In genomic region chr9:16247188-16247875, GRCh38 we compare ENCODE assay signal across 16 cellular contexts.
DNase-seq lines count a peak whose midpoint lies in the region; ATAC-seq lines count a peak whose summit lies in the region.
"Had no signal": no experiment of that assay in that cellular context is flagged by ENCODE, and none has a peak within 500 bp of the region (broad histone marks: within the 10 kb centered on the region; RNA-seq: fewer than 3 reads in every experiment).

No MANE protein-coding gene starts in this region.

- H3K79me1 ChIP-seq in trophoblast cell (ENCODE audit: low read length): peaks cover 20% of the 10 kb centered on the region

- H4K8ac ChIP-seq in trophoblast cell (ENCODE audit: low read depth, low read length): no peak overlapping the region

- H3K36me3 ChIP-seq in trophoblast cell (ENCODE audit: control insufficient read depth in 1 of 2, insufficient read depth in 2 of 2, low read length in 2 of 2): no peaks in the 10 kb centered on the region

- peak; percentile 79 for ATAC-seq in esophagus mucosa
- ATAC-seq in left colon: no peak
- ATAC-seq in GM19452 (IDR thresholded peaks at IDR 0.05; ENCODE audit: unreplicated experiment): no peak
- ATAC-seq: activated T-cell treated with anti-CD3 and anti-CD28 coated beads, Interleukin-2, amount 50 U/mL, for 4 hours; stimulated activated naive B cell treated with anti-CD40 and anti-IgM and Interleukin-4, amounts not matched to agents 10 μg/mL and 1 μg/mL and 100 μg/mL, for 72 hours had no signal

- H3K9me3 ChIP-seq in trophoblast cell (ENCODE audit: insufficient read depth, low read depth, low read length): no peaks in the 10 kb centered on the region

- H3K14ac ChIP-seq in trophoblast cell (ENCODE audit: low read length): no peak overlapping the region

- H2BK5ac ChIP-seq in trophoblast cell (ENCODE audit: low read depth, low read length, poor library complexity): no peak overlapping the region

- no peak overlapping the region for H3K23ac ChIP-seq in trophoblast cell (ENCODE audit: low read length)

- no peaks in the 10 kb centered on the region for H3K27me3 ChIP-seq in trophoblast cell (ENCODE audit: insufficient read depth, low read length)

- WGBS in trophoblast cell (ENCODE audit: extremely low coverage, insufficient coverage, insufficient read length): no CpG with 5 or more reads among the region's 5 CpGs

- no peak overlapping the region for H3K4me3 ChIP-seq in trophoblast cell (ENCODE audit: low read depth, low read length)

- no peak overlapping the region for H2AFZ ChIP-seq in trophoblast cell (ENCODE audit: insufficient read depth, low read length, poor library complexity)

- no peak overlapping the region for H3K4ac ChIP-seq in trophoblast cell (ENCODE audit: low read depth, low read length)

- peak overlapping the region; percentile 21 for H4K91ac ChIP-seq in trophoblast cell (ENCODE audit: low read depth, low read length)

- H3K4me1 ChIP-seq in trophoblast cell (ENCODE audit: control insufficient read depth in 1 of 2, insufficient read depth in 2 of 2, low read length in 2 of 2): peaks cover 19 to 23% of the 10 kb centered on the region in 2 experiments

- peaks cover 2% of the 10 kb centered on the region for H3K79me2 ChIP-seq in trophoblast cell (ENCODE audit: control insufficient read depth, insufficient read depth, low read length, poor library complexity)

- no peak overlapping the region for H3K27ac ChIP-seq in trophoblast cell (ENCODE audit: low read depth, low read length)

- peak overlapping the region; percentile 54 for H2BK120ac ChIP-seq in trophoblast cell (ENCODE audit: insufficient read depth, low read length, poor library complexity)

- H3K4me2 ChIP-seq in trophoblast cell (ENCODE audit: low read length): no peak overlapping the region

- no peak overlapping the region for H4K12ac ChIP-seq in trophoblast cell (ENCODE audit: low read depth, low read length)

- H3K9ac ChIP-seq in trophoblast cell (ENCODE audit: low read length): no peak overlapping the region

- H3K18ac ChIP-seq in trophoblast cell (ENCODE audit: low read length): no peak overlapping the region

- H2AK5ac ChIP-seq in trophoblast cell (ENCODE audit: low read length): no peak overlapping the region

- intact Hi-C loops in left colon (cut with DNase I, micrococcal nuclease): no loop called here

- peak overlapping the region; percentile 74 for H2BK12ac ChIP-seq in trophoblast cell (ENCODE audit: low read length)

- DNase-seq in Daoy (ENCODE audit: low read depth) (peak; percentile 32), LoVo (ENCODE audit: low spot score) (peak; percentile 12), trophoblast cell (peak in 1 of 2 donors; percentile 17), left colon (no peak)
- DNase-seq in stimulated activated naive CD4-positive, alpha-beta T cell (lab: John Stamatoyannopoulos, UW): no peak
- DNase-seq in activated effector memory CD4-positive, alpha-beta T cell treated with anti-CD3 and anti-CD28 coated beads, Interleukin-2, amount 50 U/mL, for 16 hours: no peak
- DNase-seq: activated CD4-positive, CD25-positive, alpha-beta regulatory T cell treated with anti-CD3 and anti-CD28 coated beads, Interleukin-2, amount 50 U/mL, for 72 hours; activated T-cell treated with anti-CD3 and anti-CD28 coated beads, Interleukin-2, amount 50 U/mL, for 4 hours; amygdala; C1 segment of cervical spinal cord; effector memory CD4-positive, alpha-beta T cell; Kasumi-1; stimulated activated CD4-positive, alpha-beta T cell treated with anti-CD3 and anti-CD28 coated beads, Interleukin-2, amount 100 ng/mL, for 48 hours; stimulated activated naive B cell treated with anti-CD40 and anti-IgM and Interleukin-4, amounts not matched to agents 10 μg/mL and 1 μg/mL and 100 μg/mL, for 72 hours had no signal

Comparison
In these comparisons a context has a peak if more than half of its experiments do, and no peak if none do; other contexts are left out.
1. DNase-seq: peak in Daoy (single experiment) and LoVo (single experiment); none in stimulated activated naive CD4-positive, alpha-beta T cell (0 of 6), activated effector memory CD4-positive, alpha-beta T cell treated with anti-CD3 and anti-CD28 coated beads, Interleukin-2, amount 50 U/mL, for 16 hours (single experiment) and left colon (0 of 2).